In genomic region chr2:208315081-208315788, GRCh38 we compare ENCODE assay signal across 9 cellular contexts. TPM values are rescaled to one million over a fixed set of nuclear protein-coding genes. Genes with fewer than 3 reads are reported as not detected.
DNase-seq lines count a peak whose midpoint lies in the region; ATAC-seq and TF ChIP-seq lines count a peak whose summit lies in the region.
"Had no signal": no experiment of that assay in that cellular context is flagged by ENCODE, and none has a peak within 500 bp of the region (broad histone marks: within the 10 kb centered on the region; RNA-seq: fewer than 3 reads in every experiment).

No MANE protein-coding gene starts in this region.

- intact Hi-C loops in CD8-positive, alpha-beta T cell (cut with DNase I, micrococcal nuclease) = no loop called here

- TF ChIP-seq CTCF in CD8-positive, alpha-beta T cell (IDR thresholded peaks at IDR 0.05) = no peak
- no peak for TF ChIP-seq CTCF in endothelial cell (IDR thresholded peaks at IDR 0.05; ENCODE audit: unreplicated experiment)

- no peaks in the 10 kb centered on the region for H3K9me3 ChIP-seq in CD8-positive, alpha-beta T cell (ENCODE audit: low read length)
- no peaks in the 10 kb centered on the region for H3K9me3 ChIP-seq in SJCRH30 (replicated peaks)
- H3K9me3 ChIP-seq: heart left ventricle had no signal

- H3K36me3 Mint-ChIP-seq in CD8-positive, alpha-beta T cell = peaks cover 66% of the 10 kb centered on the region
- peaks cover 29% of the 10 kb centered on the region for H3K36me3 Mint-ChIP-seq in endothelial cell (ENCODE audit: low read depth, unreplicated experiment)

- peaks cover 23% of the 10 kb centered on the region for H3K36me3 ChIP-seq in CD8-positive, alpha-beta T cell (ENCODE audit: insufficient read depth, low read length)
- peaks cover 40% of the 10 kb centered on the region for H3K36me3 ChIP-seq in SJCRH30

- peaks cover 2% of the 10 kb centered on the region for H3K4me1 Mint-ChIP-seq in CD8-positive, alpha-beta T cell (ENCODE audit: low read depth)
- H3K4me1 Mint-ChIP-seq in endothelial cell (ENCODE audit: unreplicated experiment) = peaks cover 20% of the 10 kb centered on the region

- CTCF ChIA-PET in CD8-positive, alpha-beta T cell (lab: Charles Lee) = no interaction called here

- POLR2A ChIA-PET in CD8-positive, alpha-beta T cell (lab: Charles Lee) = no interaction called here

- no peak for DNase-seq in CD8-positive, alpha-beta T cell
- DNase-seq in endothelial cell (ENCODE audit: low spot score) = no peak
- DNase-seq in KG1 (lab: John Stamatoyannopoulos, UW) = no peak
- no peak for DNase-seq in OCI-M2 (lab: John Stamatoyannopoulos, UW; ENCODE audit: unreplicated experiment)
- DNase-seq in SJCRH30 = no peak
- DNase-seq in NCI-H1436 treated with DMSO at 0.1 percent for 48 hours (lab: John Stamatoyannopoulos, UW) = no peak
- DNase-seq: heart left ventricle had no signal

- no peak overlapping the region for H3K4me3 Mint-ChIP-seq in CD8-positive, alpha-beta T cell
- peak overlapping the region; percentile 3 for H3K4me3 Mint-ChIP-seq in endothelial cell (ENCODE audit: unreplicated experiment)

- H3K27me3 ChIP-seq in CD8-positive, alpha-beta T cell (ENCODE audit: insufficient read depth, low read length) = no peaks in the 10 kb centered on the region
- no peaks in the 10 kb centered on the region for H3K27me3 ChIP-seq in SJCRH30
- H3K27me3 ChIP-seq: heart left ventricle had no signal

- ATAC-seq in CD8-positive, alpha-beta T cell = no peak
- ATAC-seq in GM19455 (IDR thresholded peaks at IDR 0.05; ENCODE audit: unreplicated experiment) (peak; percentile 62), HG03280 (IDR thresholded peaks at IDR 0.05; ENCODE audit: unreplicated experiment) (peak; percentile 58)

- peak overlapping the region; percentile 5 for H3K27ac Mint-ChIP-seq in CD8-positive, alpha-beta T cell
- H3K27ac Mint-ChIP-seq in endothelial cell (ENCODE audit: unreplicated experiment) = peak overlapping the region; percentile 84

- no peak overlapping the region for H3K27ac ChIP-seq in CD8-positive, alpha-beta T cell (ENCODE audit: low read depth, low read length)
- H3K27ac ChIP-seq in SJCRH30 = no peak overlapping the region
- H3K27ac ChIP-seq: heart left ventricle had no signal

- no peak overlapping the region for H3K4me3 ChIP-seq in CD8-positive, alpha-beta T cell (ENCODE audit: low read depth, low read length)
- H3K4me3 ChIP-seq in SJCRH30 = no peak overlapping the region
- H3K4me3 ChIP-seq: heart left ventricle had no signal

- H3K9me3 Mint-ChIP-seq in CD8-positive, alpha-beta T cell = no peaks in the 10 kb centered on the region
- no peaks in the 10 kb centered on the region for H3K9me3 Mint-ChIP-seq in endothelial cell (ENCODE audit: unreplicated experiment)

- no peaks in the 10 kb centered on the region for H3K4me1 ChIP-seq in CD8-positive, alpha-beta T cell (ENCODE audit: insufficient read depth, low read length)
- no peaks in the 10 kb centered on the region for H3K4me1 ChIP-seq in SJCRH30

- no peaks in the 10 kb centered on the region for H3K27me3 Mint-ChIP-seq in CD8-positive, alpha-beta T cell (ENCODE audit: low read depth)
- H3K27me3 Mint-ChIP-seq in endothelial cell (ENCODE audit: unreplicated experiment) = peaks cover 3% of the 10 kb centered on the region

RNA-seq across cellular contexts. Expression of gene PIKFYVE, which starts 49.2 kb away (rescaled TPM):
- 10 to 100 TPM; 27.7 to 29.1 TPM for total RNA-seq in CD8-positive, alpha-beta T cell
- 52.7 TPM for total RNA-seq in endothelial cell (ENCODE audit: unreplicated experiment)
- total RNA-seq in SJCRH30 (2014; rRNA removed; shearing (Covaris generic)) = 34.2 and 36.6 TPM in 2 replicates
